8 cellular contexts compared by ENCODE assay signal in genomic region chr7:105352018-105352612, GRCh38. TPM values are rescaled to one million over a fixed set of nuclear protein-coding genes. Genes with fewer than 3 reads are reported as not detected.
A peak's percentile ranks its signal among the peaks of the same experiment; 100 is the strongest.
DNase-seq lines count a peak whose midpoint lies in the region; ATAC-seq, FAIRE-seq and TF ChIP-seq lines count a peak whose summit lies in the region.

No MANE protein-coding gene starts in this region.

- POLR2A ChIA-PET in A549 (lab: Yijun Ruan, JAX): interaction anchor here (0.6 kb wide), 1 partner anchor 1929 kb away, joined by 4 read pairs; no protein-coding TSS in a partner anchor

- 33% methylated on average over 3 of the region's 3 CpGs for WGBS in A549 (ENCODE audit: missing lambda C conversion rate)

- peak overlapping the region; percentile 54 for H3K4me2 ChIP-seq in A549

- H3K36me3 ChIP-seq in kidney (ENCODE audit: control insufficient read depth in 1 of 2, insufficient read depth in 2 of 2, low read length in 2 of 2): no peaks in the 10 kb centered on the region

- no peak for TF ChIP-seq EP300 in A549 (IDR thresholded peaks at IDR 0.05)

- TF ChIP-seq RAD21 in A549 (conservative IDR thresholded peaks at IDR 0.05 in 1 of 2, IDR thresholded peaks at IDR 0.05 in 1 of 2): no peak

- H3K9ac ChIP-seq in kidney (ENCODE audit: low read length in 2 of 2): no peak overlapping the region

- in situ Hi-C loops in astrocyte of the cerebellum (cut with HindIII; ENCODE audit: low sequenced_read_pairs): no loop called here

- H3K4me1 ChIP-seq in A549 (peaks cover 21% of the 10 kb centered on the region), kidney (ENCODE audit: control insufficient read depth in 1 of 2, insufficient read depth in 1 of 2, low read depth in 1 of 2, low read length in 2 of 2) (peaks cover 6 to 11% of the 10 kb centered on the region in 2 donors)

- intact Hi-C loops in kidney (cut with DNase I): no loop called here

- H3K4me3 ChIP-seq in A549 (no peak overlapping the region), astrocyte of the cerebellum (ENCODE audit: low read depth, low read length) (no peak overlapping the region), kidney (ENCODE audit: low read length in 2 of 2) (no peak overlapping the region)

- CTCF ChIA-PET in A549 (lab: Yijun Ruan, JAX): interaction anchor here (0.6 to 3.6 kb wide), 4 partner anchors 9 to 51 kb away, joined by 3 to 11 read pairs (median 3); no protein-coding TSS in a partner anchor

- DNase-seq in A549 (ENCODE audit: low read depth in 1 of 2, low spot score in 1 of 2) (no peak), SW480 (ENCODE audit: low spot score) (peak; percentile 77), astrocyte of the cerebellum (ENCODE audit: low read depth) (peak; percentile 98), kidney (peak; percentile 77), NCI-H1417 treated with DMSO at 0.1 percent for 48 hours (lab: John Stamatoyannopoulos, UW) (no peak)
- DNase-seq in stimulated activated CD4-positive, alpha-beta T cell treated with anti-CD3 and anti-CD28 coated beads, Interleukin-4, amount 100 ng/mL, for 24 hours: peak; percentile 59

- H3K9me3 ChIP-seq in A549 (no peaks in the 10 kb centered on the region), kidney (ENCODE audit: control insufficient read depth in 1 of 2, low read length in 2 of 2) (no peaks in the 10 kb centered on the region)

- TF ChIP-seq CTCF in A549 (IDR thresholded peaks at IDR 0.05): no peak
- no peak for TF ChIP-seq CTCF in astrocyte of the cerebellum (IDR thresholded peaks at IDR 0.05; ENCODE audit: low read depth, low read length, missing control alignments)
- no peak for TF ChIP-seq CTCF in kidney (IDR thresholded peaks at IDR 0.05; ENCODE audit: borderline replicate concordance, extremely low read depth, insufficient read depth)

- ATAC-seq in A549: peak; percentile 68 to 71
- ATAC-seq in HG03378 (IDR thresholded peaks at IDR 0.05; ENCODE audit: unreplicated experiment): peak; percentile 91

- no peak for TF ChIP-seq POLR2A in A549 (IDR thresholded peaks at IDR 0.05; ENCODE audit: low read length)
- TF ChIP-seq POLR2A in GM19099 (IDR thresholded peaks at IDR 0.05; ENCODE audit: extremely low read depth, insufficient read length, low read depth): peak; percentile 27

- FAIRE-seq in A549 (lab: Jason Lieb, UNC) (no peak), kidney (lab: Jason Lieb, UNC) (no peak)

- H3K27ac ChIP-seq in A549: peak overlapping the region in 1 of 2 experiments; percentile 64; a peak in 3 of 6 replicates
- H3K27ac ChIP-seq in kidney (ENCODE audit: low read depth in 2 of 2, low read length in 2 of 2): peak overlapping the region in 1 of 2 donors; percentile 53

TF ChIP-seq in A549, 52 proteins besides CTCF, POLR2A, EP300 and RAD21:
- TF ChIP-seq NPAS2 (CRISPR knock-in tag; IDR thresholded peaks at IDR 0.05; ENCODE audit: borderline replicate concordance): no peak
- no peak for TF ChIP-seq SREBF2 (IDR thresholded peaks at IDR 0.05)
- TF ChIP-seq FOSL2 (IDR thresholded peaks at IDR 0.05): no peak
- TF ChIP-seq FOSL2 (CRISPR knock-in tag; IDR thresholded peaks at IDR 0.05): 0 out of 2 replicates have a peak, but pooled peaks have one; percentile 7
TF ChIP-seq in A549: peak in this region for 1.

RNA-seq across cellular contexts. Expression of gene SRPK2, which starts 36.6 kb away (rescaled TPM):
- polyA plus RNA-seq in A549 (2011; rRNA removed): 23.0 and 32.5 TPM in 2 replicates
- polyA plus RNA-seq in A549 (2012; cell fraction: cytosol; rRNA removed): 5.6 and 7.4 TPM in 2 replicates
- polyA plus RNA-seq in A549 (2012; cell fraction: nucleus; rRNA removed): 4.9 and 8.7 TPM in 2 replicates
- polyA plus RNA-seq in A549 (2017; fragmentation: RNase III; extraction: RNeasy Plus Mini Kit Qiagen cat#74134 plus additional on column Dnase treatment): 29.8 to 32.6 TPM (median 30.9 TPM) in 3 replicates
- 23.5 and 24.2 TPM in 2 replicates for polyA minus RNA-seq in A549 (2011; rRNA and poly(A)+ RNA removed)
- 43.1 TPM for total RNA-seq in kidney
- 9.9 TPM for polyA plus RNA-seq in kidney (ENCODE audit: insufficient read depth, low read depth, low replicate concordance)

Comparison
In these comparisons a context has a peak if more than half of its experiments do, and no peak if none do; other contexts are left out.
1. DNase-seq: peak in SW480 (single experiment), astrocyte of the cerebellum (single experiment), kidney (single experiment) and stimulated activated CD4-positive, alpha-beta T cell treated with anti-CD3 and anti-CD28 coated beads, Interleukin-4, amount 100 ng/mL, for 24 hours (single experiment); none in A549 (0 of 2) and NCI-H1417 treated with DMSO at 0.1 percent for 48 hours (single experiment).